Comparison of ENCODE assay signal across 8 cellular contexts in the genomic region with DNA sequence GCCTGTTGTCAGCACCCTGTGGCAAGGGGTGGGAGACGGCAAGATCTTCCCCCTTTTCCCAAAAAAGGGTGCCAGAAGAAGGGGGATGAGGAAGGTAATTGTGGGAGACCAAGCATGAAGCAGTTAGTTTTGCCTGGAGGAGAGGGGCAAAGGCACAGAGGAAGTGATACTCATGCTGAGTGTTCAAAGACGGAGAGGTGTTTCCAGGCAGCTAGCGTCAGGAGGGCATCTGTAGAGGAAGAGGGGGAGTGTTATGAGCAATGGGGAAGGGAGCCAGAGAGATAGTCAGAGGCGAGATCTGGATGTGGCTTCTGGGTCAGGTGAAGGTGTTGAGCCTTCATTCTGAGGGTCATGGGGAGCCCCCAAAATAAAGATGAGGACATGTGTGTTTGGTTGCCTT. TPM values are rescaled to one million over a fixed set of nuclear protein-coding genes. Genes with fewer than 3 reads are reported as not detected.
DNase-seq lines count a peak whose midpoint lies in the region; ATAC-seq and TF ChIP-seq lines count a peak whose summit lies in the region.

No MANE protein-coding gene starts in this region.

- no peak overlapping the region for H3K27ac ChIP-seq in gastroesophageal sphincter

- peak; percentile 63 for DNase-seq in RPMI7951 (ENCODE audit: low read depth)
- peak; percentile 72 for DNase-seq in epithelial cell of esophagus (ENCODE audit: low read depth)
- DNase-seq in AML-193 (lab: John Stamatoyannopoulos, UW) = no peak

- no peaks in the 10 kb centered on the region for H3K9me3 ChIP-seq in gastroesophageal sphincter

- TF ChIP-seq EP300 in gastroesophageal sphincter (IDR thresholded peaks at IDR 0.05) = no peak

- no peak for TF ChIP-seq CTCF in epithelial cell of esophagus (IDR thresholded peaks at IDR 0.05; ENCODE audit: insufficient read depth, low read depth, low read length, missing control alignments)
- no peak for TF ChIP-seq CTCF in gastroesophageal sphincter (IDR thresholded peaks at IDR 0.05)

- H3K27me3 ChIP-seq in gastroesophageal sphincter = no peaks in the 10 kb centered on the region

- H3K4me3 ChIP-seq in epithelial cell of esophagus (ENCODE audit: low read length) (no peak overlapping the region), gastroesophageal sphincter (no peak overlapping the region)

- H3K4me1 ChIP-seq in gastroesophageal sphincter = no peaks in the 10 kb centered on the region

- ATAC-seq in GM18517 (IDR thresholded peaks at IDR 0.05; ENCODE audit: unreplicated experiment) (peak; percentile 65), HG02798 (IDR thresholded peaks at IDR 0.05; ENCODE audit: poor library complexity, unreplicated experiment) (peak; percentile 58), GM19023 (IDR thresholded peaks at IDR 0.05; ENCODE audit: unreplicated experiment) (no peak), HG02970 (IDR thresholded peaks at IDR 0.05; ENCODE audit: low FRiP score, unreplicated experiment) (no peak), gastroesophageal sphincter (no peak)

- TF ChIP-seq POLR2A in gastroesophageal sphincter (IDR thresholded peaks at IDR 0.05) = no peak

- WGBS in gastroesophageal sphincter (ENCODE audit: low coverage in 1 of 2), 2 donors = 81 to 96% methylated on average over 4 of the region's 4 CpGs

- H3K36me3 ChIP-seq in gastroesophageal sphincter = no peaks in the 10 kb centered on the region

RNA-seq across cellular contexts. Expression of a gene that starts 26.9 kb away (rescaled TPM):
- total RNA-seq in RPMI7951 (2014; rRNA removed; shearing (Covaris generic)) = 15.6 and 24.2 TPM in 2 replicates
- total RNA-seq in gastroesophageal sphincter = 10 to 100 TPM; 19.3 to 38.5 (median 31.2) TPM

RNA-seq across cellular contexts. Expression of a gene that starts 49.7 kb away (rescaled TPM):
- total RNA-seq in RPMI7951 (2014; rRNA removed; shearing (Covaris generic)) = not detected in 2 replicates
- under 1 TPM in 2 of 4 donors, not detected in 2; 0.16 to 0.19 TPM for total RNA-seq in gastroesophageal sphincter

Comparison
In these comparisons a context has a peak if more than half of its experiments do, and no peak if none do; other contexts are left out.
1. ATAC-seq: peak in GM18517 (single experiment) and HG02798 (single experiment); none in GM19023 (single experiment), HG02970 (single experiment) and gastroesophageal sphincter (single experiment).
2. DNase-seq: peak in RPMI7951 (single experiment) and epithelial cell of esophagus (single experiment); none in AML-193 (0 of 2).